18 cellular contexts compared by ENCODE assay signal in the genomic region with DNA sequence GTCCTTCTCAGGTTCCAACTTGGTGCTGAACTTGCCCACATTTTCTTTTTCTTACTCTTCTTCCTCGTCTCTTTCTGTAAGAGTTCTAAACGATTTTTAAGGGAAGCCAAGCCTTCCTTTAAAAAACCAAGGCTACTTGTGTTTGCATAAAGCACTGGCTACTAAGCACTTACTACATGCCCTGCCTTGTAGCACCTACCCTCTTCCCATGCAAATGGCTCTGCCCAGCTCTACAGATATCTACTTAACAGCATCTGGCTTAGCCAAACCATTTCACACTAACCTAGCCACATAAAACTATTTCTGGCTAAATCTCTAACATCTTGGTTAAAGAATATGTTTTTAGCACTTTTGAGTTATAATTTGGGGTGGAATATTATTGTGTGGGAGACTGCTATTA. TPM values are rescaled to one million over a fixed set of nuclear protein-coding genes. Genes with fewer than 3 reads are reported as not detected.
DNase-seq lines count a peak whose midpoint lies in the region; ATAC-seq and TF ChIP-seq lines count a peak whose summit lies in the region.
"Had no signal": no experiment of that assay in that cellular context is flagged by ENCODE, and none has a peak within 500 bp of the region (broad histone marks: within the 10 kb centered on the region; RNA-seq: fewer than 3 reads in every experiment).

No MANE protein-coding gene starts in this region.

- H3K4me1 ChIP-seq in H9 (ENCODE audit: insufficient read depth, low read length) (peaks cover 2% of the 10 kb centered on the region; the same call in 1 of the 2 replicates), ascending aorta (no peaks in the 10 kb centered on the region), mesendoderm (ENCODE audit: control insufficient read depth, low read depth, low read length) (no peaks in the 10 kb centered on the region), thoracic aorta (ENCODE audit: control insufficient read depth in 1 of 2, low read depth in 2 of 2) (no peaks in the 10 kb centered on the region)
- H3K4me1 ChIP-seq: BLaER1, Caco-2, HAP-1 had no signal

- no peak overlapping the region for H4K8ac ChIP-seq in H9 (replicated peaks; ENCODE audit: insufficient read length, low read depth, low read length)
- no peak overlapping the region for H4K8ac ChIP-seq in mesendoderm (ENCODE audit: low read depth, low read length)

- H3K79me2 ChIP-seq in H9 (ENCODE audit: insufficient read depth, low read length): no peaks in the 10 kb centered on the region
- H3K79me2 ChIP-seq in mesendoderm (ENCODE audit: control insufficient read depth, insufficient read depth, low read length): no peaks in the 10 kb centered on the region

- H3K79me1 ChIP-seq in H9 (ENCODE audit: insufficient read depth, low read depth, low read length, poor library complexity, severe bottlenecking) (no peaks in the 10 kb centered on the region), mesendoderm (ENCODE audit: low read length) (no peaks in the 10 kb centered on the region)

- H4K91ac ChIP-seq in H9 (ENCODE audit: insufficient read length, low read depth, low read length): no peak overlapping the region

- no peak for DNase-seq in H9
- no peak for DNase-seq in ascending aorta (ENCODE audit: low spot score in 2 of 2)
- DNase-seq in mesendoderm: peak; percentile 37
- DNase-seq in thoracic aorta (ENCODE audit: low spot score): no peak
- no peak for DNase-seq in stimulated activated CD4-positive, alpha-beta T cell treated with anti-CD3 and anti-CD28 coated beads, Interleukin-4, amount 100 ng/mL, for 24 hours
- DNase-seq in posterior cingulate gyrus: no peak
- DNase-seq: 8988T; AML-193; Caco-2; CD8-positive, alpha-beta memory T cell; GF-D8; GOT3; HFFc6; KG1 had no signal

- no peak overlapping the region for H3K18ac ChIP-seq in H9 (ENCODE audit: insufficient read length, low read depth, low read length)
- H3K18ac ChIP-seq in mesendoderm (ENCODE audit: low read length): no peak overlapping the region

- H3K4me2 ChIP-seq in H9 (ENCODE audit: insufficient read depth, insufficient read length, low read length): no peak overlapping the region
- H3K4me2 ChIP-seq in mesendoderm (ENCODE audit: low read length): no peak overlapping the region
- H3K4me2 ChIP-seq: BLaER1 had no signal

- H3K27ac ChIP-seq in H9 (ENCODE audit: insufficient read length, low read depth, low read length) (no peak overlapping the region), ascending aorta (no peak overlapping the region), mesendoderm (ENCODE audit: low read depth, low read length) (no peak overlapping the region), thoracic aorta (no peak overlapping the region)
- H3K27ac ChIP-seq: BLaER1 had no signal

- H2BK12ac ChIP-seq in H9 (ENCODE audit: insufficient read length, low read depth, low read length): no peak overlapping the region

- no peak overlapping the region for H2AFZ ChIP-seq in H9 (ENCODE audit: low read length)

- intact Hi-C loops in ascending aorta (cut with DNase I) (no loop called here), posterior cingulate gyrus (cut with DNase I) (no loop called here)

- no peaks in the 10 kb centered on the region for H4K20me1 ChIP-seq in H9 (ENCODE audit: control insufficient read depth, insufficient read depth, insufficient read length)
- H4K20me1 ChIP-seq: BLaER1 had no signal

- no peak overlapping the region for H3K23ac ChIP-seq in H9 (ENCODE audit: insufficient read length, low read depth, low read length)
- no peak overlapping the region for H3K23ac ChIP-seq in mesendoderm (ENCODE audit: low read length)

- H3K4me3 Mint-ChIP-seq in H9: no peak overlapping the region; a peak in 1 of 5 replicates
- H3K4me3 Mint-ChIP-seq: CD8-positive, alpha-beta memory T cell; HFFc6; IgD-negative memory B cell had no signal

- H3K23me2 ChIP-seq in H9 (ENCODE audit: insufficient read length, low read depth, low read length, poor library complexity, severe bottlenecking): no peaks in the 10 kb centered on the region

- H4K5ac ChIP-seq in H9 (ENCODE audit: insufficient read length, low read depth, low read length) (no peak overlapping the region), mesendoderm (ENCODE audit: low read length) (no peak overlapping the region)

- peak overlapping the region; percentile 71 to 88 (median 87); a peak in 4 of 7 replicates for H3K27ac Mint-ChIP-seq in H9
- H3K27ac Mint-ChIP-seq: CD8-positive, alpha-beta memory T cell; HFFc6; IgD-negative memory B cell had no signal

- H2AK5ac ChIP-seq in H9 (ENCODE audit: insufficient read length, low read length) (no peak overlapping the region), mesendoderm (ENCODE audit: low read length) (no peak overlapping the region)

- no peaks in the 10 kb centered on the region for H3K27me3 Mint-ChIP-seq in H9 (ENCODE audit: low read depth)

- no peak overlapping the region for H3K4ac ChIP-seq in H9 (ENCODE audit: low read depth, low read length)
- no peak overlapping the region for H3K4ac ChIP-seq in mesendoderm (ENCODE audit: low read depth, low read length)

- H3K4me3 ChIP-seq in ascending aorta (peak overlapping the region; percentile 6 to 24), mesendoderm (ENCODE audit: low read length) (no peak overlapping the region), thoracic aorta (peak overlapping the region; percentile 33)
- H3K4me3 ChIP-seq: BLaER1, HAP-1 had no signal

- H2BK5ac ChIP-seq in H9 (ENCODE audit: insufficient read length, low read length) (no peak overlapping the region), mesendoderm (ENCODE audit: low read length) (no peak overlapping the region)

- H3K9ac ChIP-seq in H9 (ENCODE audit: extremely low read depth, insufficient read length, low read length) (no peak overlapping the region), mesendoderm (ENCODE audit: low read length) (no peak overlapping the region)
- H3K9ac ChIP-seq: BLaER1 had no signal

- H2BK15ac ChIP-seq in H9 (ENCODE audit: low read depth, low read length): no peak overlapping the region
- H2BK15ac ChIP-seq in mesendoderm (replicated peaks; ENCODE audit: low read depth): no peak overlapping the region

- no peak overlapping the region for H2BK20ac ChIP-seq in H9 (ENCODE audit: low read depth, low read length, poor library complexity, severe bottlenecking)

- no peaks in the 10 kb centered on the region; a peak in 2 of 7 replicates for H3K36me3 Mint-ChIP-seq in H9 (ENCODE audit: insufficient read depth in 1 of 3, low read depth in 3 of 3)
- H3K36me3 Mint-ChIP-seq: CD8-positive, alpha-beta memory T cell; IgD-negative memory B cell had no signal

- no peaks in the 10 kb centered on the region for H3K36me3 ChIP-seq in ascending aorta
- no peaks in the 10 kb centered on the region for H3K36me3 ChIP-seq in mesendoderm (ENCODE audit: control insufficient read depth, insufficient read depth, low read length)
- H3K36me3 ChIP-seq in thoracic aorta: no peaks in the 10 kb centered on the region
- H3K36me3 ChIP-seq: BLaER1, HAP-1 had no signal

- H3K9me3 Mint-ChIP-seq in H9: peaks cover 52 to 66% of the 10 kb centered on the region in 2 experiments
- H3K9me3 Mint-ChIP-seq: CD8-positive, alpha-beta memory T cell; HFFc6; IgD-negative memory B cell had no signal

- peaks cover 29 to 31% of the 10 kb centered on the region in 2 experiments for H3K4me1 Mint-ChIP-seq in H9
- H3K4me1 Mint-ChIP-seq: CD8-positive, alpha-beta memory T cell; IgD-negative memory B cell had no signal

- H3K9me3 ChIP-seq in H9 (ENCODE audit: control insufficient read depth, low read depth, low read length): peaks cover 32% of the 10 kb centered on the region
- H3K9me3 ChIP-seq in ascending aorta: no peaks in the 10 kb centered on the region
- no peaks in the 10 kb centered on the region for H3K9me3 ChIP-seq in thoracic aorta
- H3K9me3 ChIP-seq: BLaER1, Caco-2, HAP-1 had no signal

- no peak for TF ChIP-seq CTCF in H9 (conservative IDR thresholded peaks at IDR 0.05)
- TF ChIP-seq CTCF in ascending aorta (IDR thresholded peaks at IDR 0.05): no peak
- TF ChIP-seq CTCF in thoracic aorta (IDR thresholded peaks at IDR 0.05): no peak

- no peak overlapping the region for H2BK120ac ChIP-seq in H9 (ENCODE audit: low read depth, low read length, poor library complexity, severe bottlenecking)
- no peak overlapping the region for H2BK120ac ChIP-seq in mesendoderm (ENCODE audit: low read depth, low read length)

- H3K27me3 ChIP-seq in H9 (ENCODE audit: insufficient read depth, low read length) (no peaks in the 10 kb centered on the region), ascending aorta (no peaks in the 10 kb centered on the region), mesendoderm (ENCODE audit: insufficient read depth, low read length, poor library complexity) (no peaks in the 10 kb centered on the region), thoracic aorta (replicated peaks; ENCODE audit: insufficient read depth) (no peaks in the 10 kb centered on the region)
- H3K27me3 ChIP-seq: BLaER1 had no signal

- H3K56ac ChIP-seq in H9 (ENCODE audit: insufficient read length, low read depth, low read length) (no peak overlapping the region), mesendoderm (ENCODE audit: low read length) (no peak overlapping the region)

- no peak overlapping the region for H3T11ph ChIP-seq in H9 (ENCODE audit: low read length)

- no peak for ATAC-seq in thoracic aorta (ENCODE audit: insufficient number of reproducible peaks, low FRiP score, low read depth)
- no peak for ATAC-seq in GM21526 (IDR thresholded peaks at IDR 0.05; ENCODE audit: low FRiP score, unreplicated experiment)

- no peak overlapping the region for H3K14ac ChIP-seq in H9 (ENCODE audit: insufficient read depth, low read length)

- no CpG with 5 or more reads among the region's 2 CpGs for WGBS in H9 (ENCODE audit: extremely low coverage, insufficient read length, low lambda C conversion rate)
- WGBS in mesendoderm (ENCODE audit: extremely low coverage, insufficient coverage, low lambda C conversion rate): no CpG with 5 or more reads among the region's 2 CpGs

RNA-seq across cellular contexts. Expression of a gene that starts 26.9 kb away (rescaled TPM):
- total RNA-seq in H9 (2021) (108 TPM in 2 replicates), ascending aorta (9.7 TPM), thoracic aorta (10 to 100 TPM; 36.0 to 39.0 TPM)
- polyA plus RNA-seq in mesendoderm (2013, experiment 1 of 2): 92.1 TPM
- 91.1 TPM for polyA plus RNA-seq in mesendoderm (2013, experiment 2 of 2)
- total RNA-seq: Caco-2 had no signal
